Comparison of ENCODE assay signal across 19 cellular contexts in genomic region chr21:39971961-39972360, GRCh38.
"Had no signal": no experiment of that assay in that cellular context is flagged by ENCODE, and none has a peak within 500 bp of the region (broad histone marks: within the 10 kb centered on the region; RNA-seq: fewer than 3 reads in every experiment).

No MANE protein-coding gene starts in this region.

- H3K4me3 ChIP-seq: esophagus muscularis mucosa, gastrocnemius medialis, heart right ventricle, ovary, tibial artery had no signal

- ATAC-seq: gastrocnemius medialis; heart right ventricle; left colon; natural killer cell; right cardiac atrium; stimulated activated effector memory CD8-positive, alpha-beta T cell treated with anti-CD3 and anti-CD28 coated beads, Interleukin-12 subunit alpha, Interleukin-12 subunit beta, amount 100 ng/mL, for 72 hours; stimulated activated naive CD8-positive, alpha-beta T cell treated with anti-CD3 and anti-CD28 coated beads, Interleukin-15, Interleukin-2, amounts not matched to agents 100 U/mL and 50 U/mL, for 24 hours had no signal

- H3K27ac Mint-ChIP-seq: immature natural killer cell; natural killer cell; stimulated activated effector memory CD8-positive, alpha-beta T cell treated with anti-CD3 and anti-CD28 coated beads, Interleukin-12 subunit alpha, Interleukin-12 subunit beta, amount 100 ng/mL, for 72 hours had no signal

- H3K9me3 ChIP-seq: esophagus muscularis mucosa, gastrocnemius medialis, ovary, tibial artery had no signal

- H3K36me3 ChIP-seq: esophagus muscularis mucosa, gastrocnemius medialis, heart right ventricle, ovary, tibial artery had no signal

- H3K4me1 ChIP-seq: gastrocnemius medialis, heart right ventricle, tibial artery had no signal

- DNase-seq: effector memory CD4-positive, alpha-beta T cell; gastrocnemius medialis; heart right ventricle; immature natural killer cell; kidney; left colon; mammary epithelial cell; natural killer cell; nucleus accumbens; ovary; right cardiac atrium; stimulated activated CD4-positive, alpha-beta T cell treated with anti-CD3 and anti-CD28 coated beads, Interleukin-4, amount 100 ng/mL, for 1 hour; stimulated activated CD8-positive, alpha-beta memory T cell treated with anti-CD3 and anti-CD28 coated beads, Interleukin-4, amount 100 ng/mL, for 48 hours; stimulated activated naive CD8-positive, alpha-beta T cell treated with anti-CD3 and anti-CD28 coated beads, Interleukin-15, Interleukin-2, amounts not matched to agents 100 U/mL and 50 U/mL, for 24 hours; tibial artery had no signal

- H3K27me3 ChIP-seq: ovary had no signal

- H3K27ac ChIP-seq: epithelial cell of prostate, esophagus muscularis mucosa, gastrocnemius medialis, heart right ventricle, ovary, tibial artery had no signal

- H3K4me3 Mint-ChIP-seq: immature natural killer cell; natural killer cell; neural crest cell; stimulated activated effector memory CD8-positive, alpha-beta T cell treated with anti-CD3 and anti-CD28 coated beads, Interleukin-12 subunit alpha, Interleukin-12 subunit beta, amount 100 ng/mL, for 72 hours had no signal

- H3K36me3 Mint-ChIP-seq: natural killer cell; stimulated activated effector memory CD8-positive, alpha-beta T cell treated with anti-CD3 and anti-CD28 coated beads, Interleukin-12 subunit alpha, Interleukin-12 subunit beta, amount 100 ng/mL, for 72 hours had no signal

- H3K4me1 Mint-ChIP-seq: immature natural killer cell; natural killer cell; stimulated activated effector memory CD8-positive, alpha-beta T cell treated with anti-CD3 and anti-CD28 coated beads, Interleukin-12 subunit alpha, Interleukin-12 subunit beta, amount 100 ng/mL, for 72 hours had no signal
